In the genomic region with DNA sequence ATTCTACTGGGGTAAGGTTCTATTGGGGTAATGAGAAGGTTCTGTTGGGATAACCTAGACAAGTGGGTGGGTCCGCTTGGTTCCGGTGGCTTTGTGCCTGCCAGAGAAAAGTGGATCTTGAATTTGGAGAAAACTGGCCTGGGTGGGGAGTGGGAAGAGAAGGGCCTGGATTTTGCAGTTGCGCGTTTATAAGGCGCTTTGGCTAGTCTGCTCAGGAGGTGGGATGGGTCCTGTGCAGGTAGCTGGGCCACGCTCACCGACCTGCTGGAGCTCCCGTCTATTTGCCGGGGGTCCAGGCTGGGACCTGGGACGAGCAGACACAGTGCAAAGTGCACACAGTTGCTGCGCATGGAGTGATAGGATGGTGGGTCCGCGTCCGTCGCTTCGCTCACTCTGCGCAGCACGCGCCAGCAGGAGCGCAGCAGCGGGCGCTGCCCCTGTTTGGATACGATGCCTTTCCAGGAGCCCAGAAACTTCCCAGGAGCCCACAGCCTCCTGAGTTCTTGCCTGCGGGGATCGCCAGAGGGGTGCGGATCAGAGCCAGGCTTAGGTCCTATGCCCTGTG, we compare ENCODE assay signal across 1 cellular context.
TF ChIP-seq lines count a peak whose summit lies in the region.

No MANE protein-coding gene starts in this region.

TF ChIP-seq in WTC11, 78 proteins besides CTCF, POLR2A, EP300 and RAD21 (continued from another document):
- TF ChIP-seq, protein P1, sequence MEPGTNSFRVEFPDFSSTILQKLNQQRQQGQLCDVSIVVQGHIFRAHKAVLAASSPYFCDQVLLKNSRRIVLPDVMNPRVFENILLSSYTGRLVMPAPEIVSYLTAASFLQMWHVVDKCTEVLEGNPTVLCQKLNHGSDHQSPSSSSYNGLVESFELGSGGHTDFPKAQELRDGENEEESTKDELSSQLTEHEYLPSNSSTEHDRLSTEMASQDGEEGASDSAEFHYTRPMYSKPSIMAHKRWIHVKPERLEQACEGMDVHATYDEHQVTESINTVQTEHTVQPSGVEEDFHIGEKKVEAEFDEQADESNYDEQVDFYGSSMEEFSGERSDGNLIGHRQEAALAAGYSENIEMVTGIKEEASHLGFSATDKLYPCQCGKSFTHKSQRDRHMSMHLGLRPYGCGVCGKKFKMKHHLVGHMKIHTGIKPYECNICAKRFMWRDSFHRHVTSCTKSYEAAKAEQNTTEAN (CRISPR knock-in tag; IDR thresholded peaks at IDR 0.05), result no peak
- no peak for TF ChIP-seq ZNF416 (CRISPR knock-in tag; IDR thresholded peaks at IDR 0.05)
